Comparison of ENCODE assay signal across 8 cellular contexts in genomic region chr17:36721560-36722120, GRCh38.
DNase-seq lines count a peak whose midpoint lies in the region; ATAC-seq and TF ChIP-seq lines count a peak whose summit lies in the region.

No MANE protein-coding gene starts in this region.

- no peaks in the 10 kb centered on the region for H3K9me3 ChIP-seq in CD8-positive, alpha-beta T cell (ENCODE audit: low read length)
- no peaks in the 10 kb centered on the region for H3K9me3 ChIP-seq in mononuclear cell (ENCODE audit: low read depth, low read length)

- peak overlapping the region; percentile 61 for H3K4me3 ChIP-seq in CD8-positive, alpha-beta T cell (ENCODE audit: low read depth, low read length)
- peak overlapping the region; percentile 41 for H3K4me3 ChIP-seq in HL-60 (replicated peaks; ENCODE audit: insufficient read depth, low read length)
- peak overlapping the region; percentile 38 for H3K4me3 ChIP-seq in mononuclear cell (ENCODE audit: low read length)

- DNase-seq in CD8-positive, alpha-beta T cell = peak in 2 of 7 experiments; percentile 15 to 38
- no peak for DNase-seq in HL-60 (ENCODE audit: low read depth in 1 of 2, low spot score in 1 of 2)
- DNase-seq in activated naive CD4-positive, alpha-beta T cell treated with anti-CD3 and anti-CD28 coated beads, Interleukin-2, amount 10 ng/mL, durations not matched to agents 7 days and 5 days = no peak
- DNase-seq in T-helper 9 cell = no peak
- DNase-seq in HT-29 (ENCODE audit: low spot score) = no peak
- DNase-seq in GDM1 (lab: John Stamatoyannopoulos, UW) = no peak
- DNase-seq in HFFc6 = no peak

- H3K27ac Mint-ChIP-seq in CD8-positive, alpha-beta T cell = peak overlapping the region; percentile 99
- H3K27ac Mint-ChIP-seq in activated naive CD4-positive, alpha-beta T cell treated with anti-CD3 and anti-CD28 coated beads, Interleukin-2, amount 10 ng/mL, durations not matched to agents 7 days and 5 days = peak overlapping the region; percentile 97
- no peak overlapping the region for H3K27ac Mint-ChIP-seq in HFFc6

- no peak for TF ChIP-seq CTCF in CD8-positive, alpha-beta T cell (IDR thresholded peaks at IDR 0.05)
- TF ChIP-seq CTCF in HL-60 (IDR thresholded peaks at IDR 0.05; ENCODE audit: insufficient read depth, low read length) (no peak), HFFc6 (IDR thresholded peaks at IDR 0.05) (no peak)

- H3K9me3 Mint-ChIP-seq in CD8-positive, alpha-beta T cell = no peaks in the 10 kb centered on the region
- no peaks in the 10 kb centered on the region for H3K9me3 Mint-ChIP-seq in activated naive CD4-positive, alpha-beta T cell treated with anti-CD3 and anti-CD28 coated beads, Interleukin-2, amount 10 ng/mL, durations not matched to agents 7 days and 5 days
- no peaks in the 10 kb centered on the region for H3K9me3 Mint-ChIP-seq in HFFc6

- H3K4me1 ChIP-seq in CD8-positive, alpha-beta T cell (ENCODE audit: insufficient read depth, low read length) = peaks cover 36% of the 10 kb centered on the region
- peaks cover 30% of the 10 kb centered on the region for H3K4me1 ChIP-seq in mononuclear cell (ENCODE audit: insufficient read depth, low read length)

- intact Hi-C loops in CD8-positive, alpha-beta T cell (cut with DNase I, micrococcal nuclease) = loop anchor here (1.0 to 10.0 kb wide), 5 partner anchors 36 to 226 kb away; partner anchors contain the start of genes AATF (in 2 of the 2) and MRM1 (in 1 of the 2)

- H3K36me3 Mint-ChIP-seq in CD8-positive, alpha-beta T cell = no peaks in the 10 kb centered on the region
- no peaks in the 10 kb centered on the region for H3K36me3 Mint-ChIP-seq in activated naive CD4-positive, alpha-beta T cell treated with anti-CD3 and anti-CD28 coated beads, Interleukin-2, amount 10 ng/mL, durations not matched to agents 7 days and 5 days
- H3K36me3 Mint-ChIP-seq in HFFc6 (ENCODE audit: low read depth) = no peaks in the 10 kb centered on the region

- no peaks in the 10 kb centered on the region for H3K27me3 ChIP-seq in CD8-positive, alpha-beta T cell (ENCODE audit: insufficient read depth, low read length)
- peaks cover 8% of the 10 kb centered on the region for H3K27me3 ChIP-seq in HL-60 (ENCODE audit: insufficient read depth, poor library complexity, severe bottlenecking)
- no peaks in the 10 kb centered on the region for H3K27me3 ChIP-seq in mononuclear cell (ENCODE audit: insufficient read depth, low read length)

- ATAC-seq in CD8-positive, alpha-beta T cell = peak; percentile 48

- no peaks in the 10 kb centered on the region for H3K27me3 Mint-ChIP-seq in CD8-positive, alpha-beta T cell (ENCODE audit: low read depth)
- H3K27me3 Mint-ChIP-seq in activated naive CD4-positive, alpha-beta T cell treated with anti-CD3 and anti-CD28 coated beads, Interleukin-2, amount 10 ng/mL, durations not matched to agents 7 days and 5 days = peaks cover 3% of the 10 kb centered on the region
- H3K27me3 Mint-ChIP-seq in HFFc6 (ENCODE audit: insufficient read depth) = peaks cover 34% of the 10 kb centered on the region

- peak overlapping the region; percentile 84 for H3K4me3 Mint-ChIP-seq in CD8-positive, alpha-beta T cell
- peak overlapping the region; percentile 70 for H3K4me3 Mint-ChIP-seq in activated naive CD4-positive, alpha-beta T cell treated with anti-CD3 and anti-CD28 coated beads, Interleukin-2, amount 10 ng/mL, durations not matched to agents 7 days and 5 days
- no peak overlapping the region for H3K4me3 Mint-ChIP-seq in HFFc6

- H3K4me1 Mint-ChIP-seq in CD8-positive, alpha-beta T cell (ENCODE audit: low read depth) = peaks cover 55% of the 10 kb centered on the region
- peaks cover 53% of the 10 kb centered on the region for H3K4me1 Mint-ChIP-seq in activated naive CD4-positive, alpha-beta T cell treated with anti-CD3 and anti-CD28 coated beads, Interleukin-2, amount 10 ng/mL, durations not matched to agents 7 days and 5 days
- no peaks in the 10 kb centered on the region for H3K4me1 Mint-ChIP-seq in HFFc6 (ENCODE audit: low read depth)

- peak overlapping the region; percentile 66 for H3K27ac ChIP-seq in CD8-positive, alpha-beta T cell (ENCODE audit: low read depth, low read length)
- H3K27ac ChIP-seq in HL-60 (replicated peaks) = no peak overlapping the region

- POLR2A ChIA-PET in CD8-positive, alpha-beta T cell (lab: Charles Lee) = interaction anchor here (1.0 to 1.9 kb wide), 3 partner anchors 18 to 227 kb away, joined by 3 to 9 read pairs (median 3); partner anchors contain the start of gene AATF

- CTCF ChIA-PET in CD8-positive, alpha-beta T cell (lab: Charles Lee) = no interaction called here
- CTCF ChIA-PET in activated naive CD4-positive, alpha-beta T cell treated with anti-CD3 and anti-CD28 coated beads, Interleukin-2, amount 10 ng/mL, durations not matched to agents 7 days and 5 days (lab: Charles Lee) = interaction anchor here (1.8 kb wide), 1 partner anchor 14 kb away, joined by 4 read pairs; no protein-coding TSS in a partner anchor

- no peaks in the 10 kb centered on the region for H3K36me3 ChIP-seq in CD8-positive, alpha-beta T cell (ENCODE audit: insufficient read depth, low read length)
